In genomic region chr9:110197330-110198187, GRCh38 we compare ENCODE assay signal across 1 cellular context.
TF ChIP-seq lines count a peak whose summit lies in the region.

No MANE protein-coding gene starts in this region.

TF ChIP-seq in HepG2, 621 proteins besides CTCF, POLR2A, EP300 and RAD21 (continued from another document and continues in another):
- TF ChIP-seq, protein P1, sequence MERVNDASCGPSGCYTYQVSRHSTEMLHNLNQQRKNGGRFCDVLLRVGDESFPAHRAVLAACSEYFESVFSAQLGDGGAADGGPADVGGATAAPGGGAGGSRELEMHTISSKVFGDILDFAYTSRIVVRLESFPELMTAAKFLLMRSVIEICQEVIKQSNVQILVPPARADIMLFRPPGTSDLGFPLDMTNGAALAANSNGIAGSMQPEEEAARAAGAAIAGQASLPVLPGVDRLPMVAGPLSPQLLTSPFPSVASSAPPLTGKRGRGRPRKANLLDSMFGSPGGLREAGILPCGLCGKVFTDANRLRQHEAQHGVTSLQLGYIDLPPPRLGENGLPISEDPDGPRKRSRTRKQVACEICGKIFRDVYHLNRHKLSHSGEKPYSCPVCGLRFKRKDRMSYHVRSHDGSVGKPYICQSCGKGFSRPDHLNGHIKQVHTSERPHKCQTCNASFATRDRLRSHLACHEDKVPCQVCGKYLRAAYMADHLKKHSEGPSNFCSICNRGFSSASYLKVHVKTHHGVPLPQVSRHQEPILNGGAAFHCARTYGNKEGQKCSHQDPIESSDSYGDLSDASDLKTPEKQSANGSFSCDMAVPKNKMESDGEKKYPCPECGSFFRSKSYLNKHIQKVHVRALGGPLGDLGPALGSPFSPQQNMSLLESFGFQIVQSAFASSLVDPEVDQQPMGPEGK (CRISPR knock-in tag; IDR thresholded peaks at IDR 0.05) = no peak; the same call in 1 of the 2 replicates
- TF ChIP-seq TCF7 (IDR thresholded peaks at IDR 0.05; ENCODE audit: low read depth) = peak; percentile 45; the same call in 1 of the 2 replicates
- no peak for TF ChIP-seq ATM (IDR thresholded peaks at IDR 0.05; ENCODE audit: borderline replicate concordance)
- TF ChIP-seq FOXP4 (CRISPR knock-in tag; IDR thresholded peaks at IDR 0.05) = peak; percentile 78
- no peak for TF ChIP-seq KLF16 (CRISPR knock-in tag; IDR thresholded peaks at IDR 0.05)
- no peak for TF ChIP-seq MXD3 (CRISPR knock-in tag; IDR thresholded peaks at IDR 0.05)
- TF ChIP-seq ZNF776 (CRISPR knock-in tag; IDR thresholded peaks at IDR 0.05) = no peak
- TF ChIP-seq, protein P2, sequence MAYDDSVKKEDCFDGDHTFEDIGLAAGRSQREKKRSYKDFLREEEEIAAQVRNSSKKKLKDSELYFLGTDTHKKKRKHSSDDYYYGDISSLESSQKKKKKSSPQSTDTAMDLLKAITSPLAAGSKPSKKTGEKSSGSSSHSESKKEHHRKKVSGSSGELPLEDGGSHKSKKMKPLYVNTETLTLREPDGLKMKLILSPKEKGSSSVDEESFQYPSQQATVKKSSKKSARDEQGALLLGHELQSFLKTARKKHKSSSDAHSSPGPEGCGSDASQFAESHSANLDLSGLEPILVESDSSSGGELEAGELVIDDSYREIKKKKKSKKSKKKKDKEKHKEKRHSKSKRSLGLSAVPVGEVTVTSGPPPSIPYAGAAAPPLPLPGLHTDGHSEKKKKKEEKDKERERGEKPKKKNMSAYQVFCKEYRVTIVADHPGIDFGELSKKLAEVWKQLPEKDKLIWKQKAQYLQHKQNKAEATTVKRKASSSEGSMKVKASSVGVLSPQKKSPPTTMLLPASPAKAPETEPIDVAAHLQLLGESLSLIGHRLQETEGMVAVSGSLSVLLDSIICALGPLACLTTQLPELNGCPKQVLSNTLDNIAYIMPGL (CRISPR knock-in tag; IDR thresholded peaks at IDR 0.05; ENCODE audit: borderline replicate concordance in 1 of 2, low read depth in 1 of 2) = peak; percentile 49 to 62; a peak in 3 of 4 replicates
- no peak for TF ChIP-seq TOPORS (CRISPR knock-in tag; IDR thresholded peaks at IDR 0.05)
- no peak for TF ChIP-seq NR2F1 (CRISPR knock-in tag; IDR thresholded peaks at IDR 0.05)
- TF ChIP-seq SOX6 (IDR thresholded peaks at IDR 0.05) = no peak
- TF ChIP-seq SOX6 (CRISPR knock-in tag; IDR thresholded peaks at IDR 0.05) = peak; percentile 75
- no peak for TF ChIP-seq TRAFD1 (CRISPR knock-in tag; IDR thresholded peaks at IDR 0.05; ENCODE audit: borderline replicate concordance)
- TF ChIP-seq ZFP1 (CRISPR knock-in tag; IDR thresholded peaks at IDR 0.05) = no peak
- TF ChIP-seq IKZF4 (CRISPR knock-in tag; IDR thresholded peaks at IDR 0.05; ENCODE audit: borderline replicate concordance, low read depth, not compliant biosample characterization) = no peak
- no peak for TF ChIP-seq ZSCAN20 (CRISPR knock-in tag; IDR thresholded peaks at IDR 0.05; ENCODE audit: borderline replicate concordance)
- TF ChIP-seq JDP2 (CRISPR knock-in tag; IDR thresholded peaks at IDR 0.05; ENCODE audit: borderline replicate concordance) = no peak
- peak; percentile 64; the same call in 1 of the 2 replicates for TF ChIP-seq ZNF331 (CRISPR knock-in tag; IDR thresholded peaks at IDR 0.05)
- no peak for TF ChIP-seq ZNF552 (CRISPR knock-in tag; IDR thresholded peaks at IDR 0.05; ENCODE audit: borderline replicate concordance)
- TF ChIP-seq ZBTB25 (CRISPR knock-in tag; IDR thresholded peaks at IDR 0.05) = no peak
- TF ChIP-seq ZBTB38 (CRISPR knock-in tag; IDR thresholded peaks at IDR 0.05) = 0 out of 2 replicates have a peak, but pooled peaks have one; percentile 11
- TF ChIP-seq MLLT10 (CRISPR knock-in tag; IDR thresholded peaks at IDR 0.05) = no peak
- peak; percentile 19 for TF ChIP-seq SKI (IDR thresholded peaks at IDR 0.05; ENCODE audit: partially characterized antibody)
- TF ChIP-seq ZSCAN21 (CRISPR knock-in tag; IDR thresholded peaks at IDR 0.05; ENCODE audit: borderline replicate concordance) = peak; percentile 37; the same call in 1 of the 2 replicates
- TF ChIP-seq PCBP2 (optimal IDR thresholded peaks at IDR 0.05; ENCODE audit: low read depth, low read length, poor library complexity, severe bottlenecking) = no peak
- TF ChIP-seq PAF1 (CRISPR knock-in tag; IDR thresholded peaks at IDR 0.05) = no peak
- TF ChIP-seq STAT5B (CRISPR knock-in tag; IDR thresholded peaks at IDR 0.05) = no peak
- TF ChIP-seq ETV5 (CRISPR knock-in tag; IDR thresholded peaks at IDR 0.05; ENCODE audit: borderline replicate concordance) = peak; percentile 83
- TF ChIP-seq, protein P3, sequence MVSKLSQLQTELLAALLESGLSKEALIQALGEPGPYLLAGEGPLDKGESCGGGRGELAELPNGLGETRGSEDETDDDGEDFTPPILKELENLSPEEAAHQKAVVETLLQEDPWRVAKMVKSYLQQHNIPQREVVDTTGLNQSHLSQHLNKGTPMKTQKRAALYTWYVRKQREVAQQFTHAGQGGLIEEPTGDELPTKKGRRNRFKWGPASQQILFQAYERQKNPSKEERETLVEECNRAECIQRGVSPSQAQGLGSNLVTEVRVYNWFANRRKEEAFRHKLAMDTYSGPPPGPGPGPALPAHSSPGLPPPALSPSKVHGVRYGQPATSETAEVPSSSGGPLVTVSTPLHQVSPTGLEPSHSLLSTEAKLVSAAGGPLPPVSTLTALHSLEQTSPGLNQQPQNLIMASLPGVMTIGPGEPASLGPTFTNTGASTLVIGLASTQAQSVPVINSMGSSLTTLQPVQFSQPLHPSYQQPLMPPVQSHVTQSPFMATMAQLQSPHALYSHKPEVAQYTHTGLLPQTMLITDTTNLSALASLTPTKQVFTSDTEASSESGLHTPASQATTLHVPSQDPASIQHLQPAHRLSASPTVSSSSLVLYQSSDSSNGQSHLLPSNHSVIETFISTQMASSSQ (IDR thresholded peaks at IDR 0.05; ENCODE audit: low read depth) = peak; percentile 20; the same call in 1 of the 2 replicates
- TF ChIP-seq, protein P3 (CRISPR knock-in tag; IDR thresholded peaks at IDR 0.05; ENCODE audit: borderline replicate concordance) = peak; percentile 63; the same call in 1 of the 2 replicates
- TF ChIP-seq ZNF407 (CRISPR knock-in tag; IDR thresholded peaks at IDR 0.05; ENCODE audit: not compliant biosample characterization) = no peak
- no peak for TF ChIP-seq ZSCAN22 (CRISPR knock-in tag; IDR thresholded peaks at IDR 0.05)
- no peak for TF ChIP-seq ERF (CRISPR knock-in tag; IDR thresholded peaks at IDR 0.05)
- no peak for TF ChIP-seq PRPF4 (IDR thresholded peaks at IDR 0.05; ENCODE audit: low read depth, low read length, poor library complexity, severe bottlenecking)
- no peak for TF ChIP-seq NKX3-1 (CRISPR knock-in tag; IDR thresholded peaks at IDR 0.05)
- no peak for TF ChIP-seq ZNF282 (IDR thresholded peaks at IDR 0.05; ENCODE audit: partially characterized antibody)
